In the genomic region with DNA sequence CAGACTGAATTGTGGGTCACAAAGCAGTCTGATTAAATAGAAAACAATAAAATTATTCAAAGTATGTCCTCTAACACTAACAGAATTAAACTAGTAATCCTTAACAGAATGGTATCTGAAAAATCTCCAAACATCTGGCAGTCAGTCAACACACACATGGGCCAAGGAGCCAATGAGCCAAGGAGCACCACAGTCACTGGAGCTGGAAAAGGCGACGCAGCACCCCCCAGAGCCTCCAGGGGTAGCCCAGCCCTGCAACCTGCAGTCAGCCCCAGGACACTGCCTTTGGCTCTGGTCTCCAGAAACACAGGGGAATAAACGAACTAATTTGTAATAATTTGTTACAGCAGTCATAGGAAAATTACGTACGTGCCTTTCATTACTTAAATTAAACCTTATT, we compare ENCODE assay signal across 14 cellular contexts. TPM values are rescaled to one million over a fixed set of nuclear protein-coding genes. Genes with fewer than 3 reads are reported as not detected.
DNase-seq lines count a peak whose midpoint lies in the region; ATAC-seq, FAIRE-seq and TF ChIP-seq lines count a peak whose summit lies in the region.
"Had no signal": no experiment of that assay in that cellular context is flagged by ENCODE, and none has a peak within 500 bp of the region (broad histone marks: within the 10 kb centered on the region; RNA-seq: fewer than 3 reads in every experiment).

No MANE protein-coding gene starts in this region.

- H3K27ac Mint-ChIP-seq in central memory CD8-positive, alpha-beta T cell (ENCODE audit: low read depth): peak overlapping the region; percentile 67

- no peak overlapping the region; the same call in 1 of the 2 replicates for H3K9ac ChIP-seq in GM23248
- no peak overlapping the region for H3K9ac ChIP-seq in kidney (ENCODE audit: low read length in 2 of 2)

- WGBS in GM23248 (ENCODE audit: low coverage in 1 of 2, low lambda C conversion rate in 2 of 2, missing lambda C conversion rate in 2 of 2), 2 experiments: 41 to 43% methylated on average over 5 of the region's 5 CpGs

- H3K9me3 ChIP-seq in GM23248 (ENCODE audit: low read depth) (no peaks in the 10 kb centered on the region), kidney (ENCODE audit: control insufficient read depth in 1 of 2, low read length in 2 of 2) (no peaks in the 10 kb centered on the region)

- H3K4me1 ChIP-seq in GM23248 (ENCODE audit: insufficient read depth): peaks cover 11% of the 10 kb centered on the region; the same call in 1 of the 2 replicates
- peaks cover 24 to 28% of the 10 kb centered on the region in 2 donors for H3K4me1 ChIP-seq in kidney (ENCODE audit: control insufficient read depth in 1 of 2, insufficient read depth in 1 of 2, low read depth in 1 of 2, low read length in 2 of 2)

- no peak for ATAC-seq in central memory CD8-positive, alpha-beta T cell (replicated peaks; ENCODE audit: extremely low read depth, poor library complexity, severe bottlenecking)
- ATAC-seq in GM21786 (IDR thresholded peaks at IDR 0.05; ENCODE audit: unreplicated experiment): no peak

- in situ Hi-C loops in GM23248 (cut with MboI): no loop called here
- in situ Hi-C loops in brain microvascular endothelial cell (cut with HindIII; ENCODE audit: low pct_ligation_motif_present, low sequenced_read_pairs): no loop called here

- H3K36me3 ChIP-seq in GM23248 (ENCODE audit: low read depth) (no peaks in the 10 kb centered on the region), kidney (ENCODE audit: control insufficient read depth in 1 of 2, insufficient read depth in 2 of 2, low read length in 2 of 2) (no peaks in the 10 kb centered on the region), brain microvascular endothelial cell (replicated peaks) (no peaks in the 10 kb centered on the region)

- no peak overlapping the region for H3K4me3 Mint-ChIP-seq in central memory CD8-positive, alpha-beta T cell
- H3K4me3 Mint-ChIP-seq: brain had no signal

- no peaks in the 10 kb centered on the region for H3F3A ChIP-seq in GM23248 (ENCODE audit: insufficient read depth)

- H3K27me3 Mint-ChIP-seq in central memory CD8-positive, alpha-beta T cell: no peaks in the 10 kb centered on the region
- H3K27me3 Mint-ChIP-seq: CD4-positive, alpha-beta memory T cell had no signal

- intact Hi-C loops in kidney (cut with DNase I): no loop called here

- no peak for FAIRE-seq in kidney (lab: Jason Lieb, UNC)

- H3K4me2 ChIP-seq in GM23248 (ENCODE audit: unreplicated experiment): peak overlapping the region; percentile 32

- H2AFZ ChIP-seq in GM23248: peak overlapping the region; percentile 16; the same call in 1 of the 2 replicates

- H3K4me3 ChIP-seq in AG10803 (ENCODE audit: low read length): peak overlapping the region; percentile 43
- H3K4me3 ChIP-seq in GM23248: no peak overlapping the region
- no peak overlapping the region for H3K4me3 ChIP-seq in kidney (ENCODE audit: low read length in 2 of 2)
- H3K4me3 ChIP-seq in brain microvascular endothelial cell (ENCODE audit: low read depth, low read length): no peak overlapping the region

- no peaks in the 10 kb centered on the region for H3K9me3 Mint-ChIP-seq in central memory CD8-positive, alpha-beta T cell

- H3K36me3 Mint-ChIP-seq in central memory CD8-positive, alpha-beta T cell (ENCODE audit: insufficient read depth): no peaks in the 10 kb centered on the region

- peak; percentile 74 for DNase-seq in AG10803 (ENCODE audit: low read depth)
- peak; percentile 58 for DNase-seq in GM23248
- DNase-seq in central memory CD8-positive, alpha-beta T cell (ENCODE audit: low spot score in 2 of 2): no peak
- no peak for DNase-seq in kidney
- DNase-seq in Ammon's horn (ENCODE audit: low spot score): no peak
- DNase-seq in brain microvascular endothelial cell: no peak
- DNase-seq in stimulated activated CD4-positive, alpha-beta T cell treated with anti-CD3 and anti-CD28 coated beads, Interleukin-15, amount 100 ng/mL, for 24 hours: no peak
- DNase-seq: CD4-positive, alpha-beta memory T cell; left cardiac atrium; NCI-H1436 treated with DMSO at 0.1 percent for 48 hours; SHP77 treated with DMSO at 0.1 percent for 48 hours; stimulated activated CD4-positive, alpha-beta T cell treated with anti-CD3 and anti-CD28 coated beads, Interleukin-12 subunit alpha, Interleukin-12 subunit beta, amount 100 ng/mL, for 4 hours had no signal

- peaks cover 67% of the 10 kb centered on the region for H3K4me1 Mint-ChIP-seq in central memory CD8-positive, alpha-beta T cell

- H3K27me3 ChIP-seq in GM23248 (replicated peaks; ENCODE audit: insufficient read depth) (no peaks in the 10 kb centered on the region), brain microvascular endothelial cell (replicated peaks) (no peaks in the 10 kb centered on the region)

- no peaks in the 10 kb centered on the region; the same call in 1 of the 2 replicates for H4K20me1 ChIP-seq in GM23248 (ENCODE audit: insufficient read depth)

- peaks cover 99% of the 10 kb centered on the region for H3K79me2 ChIP-seq in GM23248 (ENCODE audit: insufficient read depth)

- H3K27ac ChIP-seq in GM23248: no peak overlapping the region
- H3K27ac ChIP-seq in kidney (ENCODE audit: low read depth in 2 of 2, low read length in 2 of 2): peak overlapping the region; percentile 1 to 18
- no peak overlapping the region for H3K27ac ChIP-seq in brain microvascular endothelial cell

- H3K9me2 ChIP-seq in GM23248 (ENCODE audit: insufficient read depth): no peaks in the 10 kb centered on the region

- peak; percentile 24 for TF ChIP-seq CTCF in AG10803 (conservative IDR thresholded peaks at IDR 0.05; ENCODE audit: low read length)
- no peak for TF ChIP-seq CTCF in kidney (IDR thresholded peaks at IDR 0.05; ENCODE audit: borderline replicate concordance, extremely low read depth, insufficient read depth)
- TF ChIP-seq CTCF in brain microvascular endothelial cell (IDR thresholded peaks at IDR 0.05; ENCODE audit: low read depth, low read length, missing control alignments): no peak

RNA-seq across cellular contexts. Expression of gene TUBGCP3, which starts 12.3 kb away (rescaled TPM):
- 12.0 TPM in 2 replicates for total RNA-seq in GM23248 (2014; rRNA removed; shearing (Covaris generic))
- polyA plus RNA-seq in GM23248 (2016; fragmentation: Nextera tagmentation; extraction: Ambion mirVana) (12.2 and 13.1 TPM in 2 replicates), kidney (ENCODE audit: insufficient read depth, low read depth, low replicate concordance) (9.1 TPM)
- 33.2 TPM for total RNA-seq in kidney

Comparison
In these comparisons a context has a peak if more than half of its experiments do, and no peak if none do; other contexts are left out.
1. DNase-seq: peak in AG10803 (single experiment) and GM23248 (single experiment); none in central memory CD8-positive, alpha-beta T cell (0 of 2), kidney (single experiment), Ammon's horn (single experiment), brain microvascular endothelial cell (single experiment) and stimulated activated CD4-positive, alpha-beta T cell treated with anti-CD3 and anti-CD28 coated beads, Interleukin-15, amount 100 ng/mL, for 24 hours (single experiment).
2. H3K27ac ChIP-seq: peak in kidney (2 of 2); none in GM23248 (single experiment) and brain microvascular endothelial cell (single experiment).